Comparison of ENCODE assay signal across 13 cellular contexts in genomic region chr4:184421558-184422155, GRCh38. TPM values are rescaled to one million over a fixed set of nuclear protein-coding genes. Genes with fewer than 3 reads are reported as not detected.
DNase-seq lines count a peak whose midpoint lies in the region; ATAC-seq and TF ChIP-seq lines count a peak whose summit lies in the region.
"Had no signal": no experiment of that assay in that cellular context is flagged by ENCODE, and none has a peak within 500 bp of the region (broad histone marks: within the 10 kb centered on the region; RNA-seq: fewer than 3 reads in every experiment).

No MANE protein-coding gene starts in this region.

- peaks cover 9% of the 10 kb centered on the region; the same call in 1 of the 2 replicates for H3K79me2 ChIP-seq in Karpas-422 (ENCODE audit: low read length)
- peaks cover 49% of the 10 kb centered on the region for H3K79me2 ChIP-seq in hepatocyte

- WGBS in hepatocyte (ENCODE audit: low lambda C conversion rate, missing lambda C conversion rate): 98% methylated on average over 11 of the region's 11 CpGs

- H2AFZ ChIP-seq in Karpas-422 (ENCODE audit: low read length) (no peak overlapping the region), hepatocyte (no peak overlapping the region)

- peak overlapping the region; percentile 87 for H3K27ac Mint-ChIP-seq in activated naive CD8-positive, alpha-beta T cell
- no peak overlapping the region for H3K27ac Mint-ChIP-seq in stimulated activated naive CD8-positive, alpha-beta T cell treated with anti-CD3 and anti-CD28 coated beads, Interleukin-15, amount 100 ng/mL, for 72 hours
- H3K27ac Mint-ChIP-seq: type B pancreatic cell had no signal

- no peak for ATAC-seq in activated T-cell treated with anti-CD3 and anti-CD28 coated beads, Interleukin-2, amount 50 U/mL, for 4 hours
- no peak for ATAC-seq in stimulated activated naive CD8-positive, alpha-beta T cell treated with anti-CD3 and anti-CD28 coated beads, Interleukin-15, amount 100 ng/mL, for 72 hours
- ATAC-seq in HG03354 (IDR thresholded peaks at IDR 0.05; ENCODE audit: poor library complexity, severe bottlenecking, unreplicated experiment): no peak
- no peak for ATAC-seq in GM19328 (IDR thresholded peaks at IDR 0.05; ENCODE audit: unreplicated experiment)

- no peak for TF ChIP-seq CTCF in hepatocyte (IDR thresholded peaks at IDR 0.05; ENCODE audit: poor library complexity)

- peak overlapping the region; percentile 20; the same call in 1 of the 2 replicates for H3K9ac ChIP-seq in Karpas-422 (ENCODE audit: low read length)

- H4K20me1 ChIP-seq in Karpas-422 (ENCODE audit: insufficient read depth, low read depth, low read length): no peaks in the 10 kb centered on the region
- H4K20me1 ChIP-seq in hepatocyte (ENCODE audit: insufficient read depth, poor library complexity, severe bottlenecking): no peaks in the 10 kb centered on the region

- H3K4me1 Mint-ChIP-seq in activated T-cell treated with anti-CD3 and anti-CD28 coated beads, Interleukin-2, amount 50 U/mL, for 4 hours (ENCODE audit: low read depth): peaks cover 68% of the 10 kb centered on the region
- H3K4me1 Mint-ChIP-seq in activated naive CD8-positive, alpha-beta T cell (ENCODE audit: low read depth): peaks cover 70% of the 10 kb centered on the region
- H3K4me1 Mint-ChIP-seq in stimulated activated naive CD8-positive, alpha-beta T cell treated with anti-CD3 and anti-CD28 coated beads, Interleukin-15, amount 100 ng/mL, for 72 hours: peaks cover 83% of the 10 kb centered on the region

- no peaks in the 10 kb centered on the region for H3K27me3 ChIP-seq in Karpas-422 (ENCODE audit: low read length)
- no peaks in the 10 kb centered on the region for H3K27me3 ChIP-seq in hepatocyte

- H3K9me3 Mint-ChIP-seq in activated T-cell treated with anti-CD3 and anti-CD28 coated beads, Interleukin-2, amount 50 U/mL, for 4 hours: peaks cover 4% of the 10 kb centered on the region
- peaks cover 4% of the 10 kb centered on the region for H3K9me3 Mint-ChIP-seq in activated naive CD8-positive, alpha-beta T cell (ENCODE audit: low read depth)
- H3K9me3 Mint-ChIP-seq in stimulated activated naive CD8-positive, alpha-beta T cell treated with anti-CD3 and anti-CD28 coated beads, Interleukin-15, amount 100 ng/mL, for 72 hours: peaks cover 7 to 10% of the 10 kb centered on the region in 2 donors

- H3K27me3 Mint-ChIP-seq in activated T-cell treated with anti-CD3 and anti-CD28 coated beads, Interleukin-2, amount 50 U/mL, for 4 hours (ENCODE audit: low read depth): no peaks in the 10 kb centered on the region
- H3K27me3 Mint-ChIP-seq in activated naive CD8-positive, alpha-beta T cell: no peaks in the 10 kb centered on the region
- H3K27me3 Mint-ChIP-seq in stimulated activated naive CD8-positive, alpha-beta T cell treated with anti-CD3 and anti-CD28 coated beads, Interleukin-15, amount 100 ng/mL, for 72 hours: no peaks in the 10 kb centered on the region
- H3K27me3 Mint-ChIP-seq: type B pancreatic cell had no signal

- H3K4me1 ChIP-seq in Karpas-422 (ENCODE audit: low read length): peaks cover 41% of the 10 kb centered on the region
- H3K4me1 ChIP-seq in hepatocyte (ENCODE audit: insufficient read depth): peaks cover 6% of the 10 kb centered on the region

- H3K9me3 ChIP-seq in Karpas-422 (ENCODE audit: low read length) (no peaks in the 10 kb centered on the region), hepatocyte (ENCODE audit: low read depth) (peaks cover 8% of the 10 kb centered on the region)

- peak overlapping the region; percentile 63 for H3K4me3 Mint-ChIP-seq in activated T-cell treated with anti-CD3 and anti-CD28 coated beads, Interleukin-2, amount 50 U/mL, for 4 hours
- peak overlapping the region; percentile 68 for H3K4me3 Mint-ChIP-seq in activated naive CD8-positive, alpha-beta T cell
- H3K4me3 Mint-ChIP-seq in stimulated activated naive CD8-positive, alpha-beta T cell treated with anti-CD3 and anti-CD28 coated beads, Interleukin-15, amount 100 ng/mL, for 72 hours: peak overlapping the region; percentile 24 to 76
- H3K4me3 Mint-ChIP-seq: type B pancreatic cell had no signal

- H3K4me3 ChIP-seq in Karpas-422 (ENCODE audit: low read length) (no peak overlapping the region), hepatocyte (no peak overlapping the region)

- H3K36me3 ChIP-seq in Karpas-422 (ENCODE audit: insufficient read depth, low read length) (peaks cover 8% of the 10 kb centered on the region), hepatocyte (replicated peaks; ENCODE audit: insufficient read depth, low read depth) (no peaks in the 10 kb centered on the region)

- no peaks in the 10 kb centered on the region for H3K9me2 ChIP-seq in Karpas-422 (replicated peaks; ENCODE audit: insufficient read depth, low read length)
- H3K9me2 ChIP-seq in hepatocyte (replicated peaks; ENCODE audit: insufficient read depth): no peaks in the 10 kb centered on the region

- peak overlapping the region; percentile 60 for H3K27ac ChIP-seq in Karpas-422 (ENCODE audit: low read length)
- no peak overlapping the region for H3K27ac ChIP-seq in hepatocyte

- DNase-seq in activated T-cell treated with anti-CD3 and anti-CD28 coated beads, Interleukin-2, amount 50 U/mL, for 4 hours: no peak
- no peak for DNase-seq in activated T-cell treated with anti-CD3 and anti-CD28 coated beads, Interleukin-2, amount 50 U/mL, for 1 hour
- DNase-seq in Karpas-422 (no peak), hepatocyte (ENCODE audit: low spot score) (no peak)
- no peak for DNase-seq in stimulated activated naive CD8-positive, alpha-beta T cell treated with anti-CD3 and anti-CD28 coated beads, Interleukin-15, amount 100 ng/mL, for 72 hours
- DNase-seq: effector CD4-positive, alpha-beta T cell; kidney glomerular epithelial cell; NCI-H1105; NCI-H774 had no signal

- H3K4me2 ChIP-seq in Karpas-422 (ENCODE audit: low read depth, low read length, poor library complexity, severe bottlenecking): peak overlapping the region; percentile 29
- H3K4me2 ChIP-seq in hepatocyte: no peak overlapping the region

- H3K36me3 Mint-ChIP-seq in activated T-cell treated with anti-CD3 and anti-CD28 coated beads, Interleukin-2, amount 50 U/mL, for 4 hours (ENCODE audit: insufficient read depth): peaks cover 46% of the 10 kb centered on the region
- H3K36me3 Mint-ChIP-seq in activated naive CD8-positive, alpha-beta T cell: peaks cover 25% of the 10 kb centered on the region

RNA-seq across cellular contexts. Expression of gene IRF2, which starts 52.7 kb away (rescaled TPM):
- 10 to 100 TPM; 29.3 to 37.4 (median 32.8) TPM for total RNA-seq in activated T-cell treated with anti-CD3 and anti-CD28 coated beads, Interleukin-2, amount 50 U/mL, for 4 hours
- total RNA-seq in Karpas-422 (2014; rRNA removed; shearing (Covaris generic); ENCODE audit: low replicate concordance): 29.8 and 35.5 TPM in 2 replicates
- total RNA-seq in hepatocyte: 41.1 and 50.5 TPM in 2 replicates
- 17.7 and 19.1 TPM in 2 replicates for polyA plus RNA-seq in hepatocyte
